Comparison of ENCODE assay signal across 8 cellular contexts in genomic region chr7:27160147-27160545, GRCh38. TPM values are rescaled to one million over a fixed set of nuclear protein-coding genes. Genes with fewer than 3 reads are reported as not detected.
DNase-seq lines count a peak whose midpoint lies in the region; ATAC-seq and TF ChIP-seq lines count a peak whose summit lies in the region.

No MANE protein-coding gene starts in this region.

- H3K27ac ChIP-seq in OCI-LY7 (ENCODE audit: low read depth, low read length, poor library complexity, severe bottlenecking) = no peak overlapping the region
- H3K27ac ChIP-seq in fibroblast of lung (ENCODE audit: insufficient read depth, low read length) = no peak overlapping the region
- no peak overlapping the region for H3K27ac ChIP-seq in trophoblast cell (ENCODE audit: low read depth, low read length)

- no CpG with 5 or more reads among the region's 23 CpGs for WGBS in trophoblast cell (ENCODE audit: extremely low coverage, insufficient coverage, insufficient read length)

- no peak overlapping the region for H2BK5ac ChIP-seq in trophoblast cell (ENCODE audit: low read depth, low read length, poor library complexity)

- intact Hi-C loops in OCI-LY7 (cut with micrococcal nuclease; ENCODE audit: unreplicated experiment) = loop anchor here (2.0 to 5.0 kb wide), 3 partner anchors 307 to 658 kb away; no protein-coding TSS in a partner anchor

- no peak overlapping the region for H3K23ac ChIP-seq in trophoblast cell (ENCODE audit: low read length)

- H2AFZ ChIP-seq in OCI-LY7 (ENCODE audit: low read length) = peak overlapping the region; percentile 90
- peak overlapping the region; percentile 44 for H2AFZ ChIP-seq in fibroblast of lung (ENCODE audit: low read length)
- no peak overlapping the region for H2AFZ ChIP-seq in trophoblast cell (ENCODE audit: insufficient read depth, low read length, poor library complexity)

- ATAC-seq in HG03196 (IDR thresholded peaks at IDR 0.05; ENCODE audit: unreplicated experiment) = no peak

- no TSS peak for BruUV-seq in OCI-LY7 (replicated peaks; lab: Mats Ljungman, UMichigan)

- H2AK5ac ChIP-seq in trophoblast cell (ENCODE audit: low read length) = no peak overlapping the region

- H3K27me3 Mint-ChIP-seq in HFFc6 (ENCODE audit: insufficient read depth) = peaks cover 13% of the 10 kb centered on the region

- H3K27ac Mint-ChIP-seq in HFFc6 = no peak overlapping the region

- peaks cover 18% of the 10 kb centered on the region for H3K27me3 ChIP-seq in fibroblast of lung (ENCODE audit: control insufficient read depth, insufficient read depth, low read length)
- peaks cover 86% of the 10 kb centered on the region for H3K27me3 ChIP-seq in trophoblast cell (ENCODE audit: insufficient read depth, low read length)

- H2BK120ac ChIP-seq in trophoblast cell (ENCODE audit: insufficient read depth, low read length, poor library complexity) = no peak overlapping the region

- no peaks in the 10 kb centered on the region for H3K4me1 ChIP-seq in ES-I3 (ENCODE audit: insufficient read depth, low read length)
- H3K4me1 ChIP-seq in OCI-LY7 (ENCODE audit: insufficient read depth, low read length, poor library complexity, severe bottlenecking) = peaks cover 20% of the 10 kb centered on the region
- H3K4me1 ChIP-seq in fibroblast of lung (ENCODE audit: control insufficient read depth, extremely low read depth, insufficient read depth, low read length) = peaks cover 4% of the 10 kb centered on the region
- H3K4me1 ChIP-seq in trophoblast cell (ENCODE audit: control insufficient read depth in 1 of 2, insufficient read depth in 2 of 2, low read length in 2 of 2) = peaks cover 4 to 12% of the 10 kb centered on the region in 2 experiments

- H3K4me2 ChIP-seq in OCI-LY7 (ENCODE audit: low read length) = peak overlapping the region; percentile 77
- peak overlapping the region; percentile 75 for H3K4me2 ChIP-seq in fibroblast of lung (ENCODE audit: extremely low read depth, insufficient read depth, low read length)
- peak overlapping the region; percentile 87 for H3K4me2 ChIP-seq in trophoblast cell (ENCODE audit: low read length)

- no peak overlapping the region for H4K12ac ChIP-seq in trophoblast cell (ENCODE audit: low read depth, low read length)

- H3K36me3 Mint-ChIP-seq in HFFc6 (ENCODE audit: low read depth) = peaks cover 31% of the 10 kb centered on the region

- TF ChIP-seq CTCF in OCI-LY7 (conservative IDR thresholded peaks at IDR 0.05; ENCODE audit: low read length) (no peak), fibroblast of lung (conservative IDR thresholded peaks at IDR 0.05 in 1 of 2, IDR thresholded peaks at IDR 0.05 in 1 of 2; ENCODE audit: low read depth in 1 of 2, low read length in 2 of 2) (no peak), HFFc6 (IDR thresholded peaks at IDR 0.05) (no peak)

- peak overlapping the region; percentile 67 for H3K4me3 ChIP-seq in OCI-LY7 (ENCODE audit: low read depth, low read length, poor library complexity, severe bottlenecking)
- H3K4me3 ChIP-seq in fibroblast of lung (replicated peaks in 1 of 4; ENCODE audit: control extremely low read depth in 1 of 4, insufficient read depth in 1 of 4, low read depth in 3 of 4, low read length in 4 of 4) = peak overlapping the region in 1 of 4 experiments; percentile 74
- no peak overlapping the region for H3K4me3 ChIP-seq in trophoblast cell (ENCODE audit: low read depth, low read length)

- CTCF ChIA-PET in OCI-LY7 (lab: Charles Lee; ENCODE audit: unreplicated experiment) = no interaction called here

- H3K4ac ChIP-seq in trophoblast cell (ENCODE audit: low read depth, low read length) = no peak overlapping the region

- H3K14ac ChIP-seq in trophoblast cell (ENCODE audit: low read length) = no peak overlapping the region

- H4K91ac ChIP-seq in trophoblast cell (ENCODE audit: low read depth, low read length) = no peak overlapping the region

- no peaks in the 10 kb centered on the region for H3K36me3 ChIP-seq in ES-I3 (ENCODE audit: insufficient read depth, low read length)
- H3K36me3 ChIP-seq in OCI-LY7 (ENCODE audit: insufficient read depth, low read length) = no peaks in the 10 kb centered on the region
- no peaks in the 10 kb centered on the region for H3K36me3 ChIP-seq in fibroblast of lung (ENCODE audit: control insufficient read depth, insufficient read depth, low read length)
- no peaks in the 10 kb centered on the region for H3K36me3 ChIP-seq in trophoblast cell (ENCODE audit: control insufficient read depth in 1 of 2, insufficient read depth in 2 of 2, low read length in 2 of 2)

- H3K4me3 Mint-ChIP-seq in HFFc6 = no peak overlapping the region

- H3K9me2 ChIP-seq in OCI-LY7 (ENCODE audit: insufficient read depth, low read length) = no peaks in the 10 kb centered on the region

- no peak overlapping the region for H4K8ac ChIP-seq in trophoblast cell (ENCODE audit: low read depth, low read length)

- DNase-seq in OCI-LY7 (ENCODE audit: low spot score) = no peak
- DNase-seq in fibroblast of lung (ENCODE audit: low read depth in 2 of 2) = no peak
- DNase-seq in trophoblast cell = no peak
- no peak for DNase-seq in HFFc6
- no peak for DNase-seq in MV-4-11 (lab: John Stamatoyannopoulos, UW)
- no peak for DNase-seq in globus pallidus (ENCODE audit: low spot score)

- H3K9ac ChIP-seq in ES-I3 (ENCODE audit: low read depth, low read length) (peak overlapping the region; percentile 61; the same call in 1 of the 2 replicates), fibroblast of lung (ENCODE audit: insufficient read depth, low read length) (no peak overlapping the region), trophoblast cell (ENCODE audit: low read length) (no peak overlapping the region)

- H4K20me1 ChIP-seq in OCI-LY7 (ENCODE audit: insufficient read depth, low read length) = no peaks in the 10 kb centered on the region
- no peaks in the 10 kb centered on the region for H4K20me1 ChIP-seq in fibroblast of lung (ENCODE audit: control insufficient read depth, extremely low read depth, insufficient read depth, low read length)

- no peak overlapping the region for H2BK12ac ChIP-seq in trophoblast cell (ENCODE audit: low read length)

- no peaks in the 10 kb centered on the region for H3K79me1 ChIP-seq in trophoblast cell (ENCODE audit: low read length)

- no peaks in the 10 kb centered on the region for H3K79me2 ChIP-seq in OCI-LY7 (ENCODE audit: insufficient read depth, low read depth, low read length)
- no peaks in the 10 kb centered on the region for H3K79me2 ChIP-seq in fibroblast of lung (ENCODE audit: control insufficient read depth, insufficient read depth, low read length)
- H3K79me2 ChIP-seq in trophoblast cell (ENCODE audit: control insufficient read depth, insufficient read depth, low read length, poor library complexity) = peaks cover 1% of the 10 kb centered on the region

- H3K9me3 Mint-ChIP-seq in HFFc6 = no peaks in the 10 kb centered on the region

- no peak overlapping the region for H3K18ac ChIP-seq in trophoblast cell (ENCODE audit: low read length)

- peaks cover 7% of the 10 kb centered on the region for H3K4me1 Mint-ChIP-seq in HFFc6 (ENCODE audit: low read depth)

- peaks cover 3% of the 10 kb centered on the region; the same call in 1 of the 2 replicates for H3K9me3 ChIP-seq in ES-I3 (ENCODE audit: control insufficient read depth, insufficient read depth, low read length)
- H3K9me3 ChIP-seq in OCI-LY7 (ENCODE audit: low read length) = no peaks in the 10 kb centered on the region
- H3K9me3 ChIP-seq in fibroblast of lung (ENCODE audit: control insufficient read depth, insufficient read depth, low read depth, low read length) = no peaks in the 10 kb centered on the region
- H3K9me3 ChIP-seq in trophoblast cell (ENCODE audit: insufficient read depth, low read depth, low read length) = peaks cover 49% of the 10 kb centered on the region

- POLR2A ChIA-PET in OCI-LY7 (lab: Charles Lee) = interaction anchor here (0.7 kb wide), 2 partner anchors 9 to 33 kb away, joined by 3 read pairs; no protein-coding TSS in a partner anchor

RNA-seq across cellular contexts. Expression of gene HOXA7, which starts 3.7 kb away (rescaled TPM):
- total RNA-seq in OCI-LY7 (2014; rRNA removed; shearing (Covaris generic)) = 4.1 and 6.0 TPM in 2 replicates
- total RNA-seq in OCI-LY7 (2022) (0.42 and 1.2 TPM in 2 replicates), fibroblast of lung (1.0 and 1.2 TPM in 2 replicates)
- 5.3 and 5.9 TPM in 2 replicates for polyA plus RNA-seq in fibroblast of lung
- polyA plus RNA-seq in fibroblast of lung (2012) = 6.8 and 7.9 TPM in 2 replicates
- 4.8 and 6.3 TPM in 2 replicates for polyA minus RNA-seq in fibroblast of lung (ENCODE audit: low replicate concordance)
- polyA plus RNA-seq in trophoblast cell (2013) = not detected in 2 replicates
- total RNA-seq in HFFc6 (2021; fragmentation: NEBNext Ultra II Directional; extraction: Animal tissue kit (Norgen Biotek cat#: 25700)) = 1 to 10 TPM; 6.2 to 8.2 (median 6.8) TPM

RNA-seq across cellular contexts. Expression of gene HOXA9, which starts 5.2 kb away (rescaled TPM):
- not detected in 2 replicates for total RNA-seq in OCI-LY7 (2014; rRNA removed; shearing (Covaris generic))
- total RNA-seq in OCI-LY7 (2022) = not detected in 2 replicates
- total RNA-seq in fibroblast of lung = under 0.01 TPM in 1 of 2 replicates, not detected in the other
- 0.08 and 0.11 TPM in 2 replicates for polyA plus RNA-seq in fibroblast of lung
- polyA plus RNA-seq in fibroblast of lung (2012) = 0.09 TPM in 1 of 2 replicates, not detected in the other
- not detected in 2 replicates for polyA minus RNA-seq in fibroblast of lung (ENCODE audit: low replicate concordance)
- polyA plus RNA-seq in trophoblast cell (2013) = 1.2 and 1.5 TPM in 2 replicates
- total RNA-seq in HFFc6 (2021; fragmentation: NEBNext Ultra II Directional; extraction: Animal tissue kit (Norgen Biotek cat#: 25700)) = 10 to 100 TPM; 25.2 to 37.0 (median 26.7) TPM

RNA-seq across cellular contexts. Expression of gene HOXA3, which starts 7.8 kb away (rescaled TPM):
- 0.41 TPM in 1 of 2 replicates, not detected in the other for total RNA-seq in OCI-LY7 (2014; rRNA removed; shearing (Covaris generic))
- total RNA-seq in OCI-LY7 (2022) = 2.6 and 2.7 TPM in 2 replicates
- total RNA-seq in fibroblast of lung = 1.5 TPM in 2 replicates
- polyA plus RNA-seq in fibroblast of lung = 0.44 and 0.68 TPM in 2 replicates
- polyA plus RNA-seq in fibroblast of lung (2012) = 2.7 and 3.2 TPM in 2 replicates
- 0.41 and 1.6 TPM in 2 replicates for polyA minus RNA-seq in fibroblast of lung (ENCODE audit: low replicate concordance)
- not detected in 2 replicates for polyA plus RNA-seq in trophoblast cell (2013)
- 1 to 10 TPM in 3 of 6 experiments, under 1 TPM in 3; 0.33 to 1.9 (median 1.1) TPM for total RNA-seq in HFFc6 (2021; fragmentation: NEBNext Ultra II Directional; extraction: Animal tissue kit (Norgen Biotek cat#: 25700))

RNA-seq across cellular contexts. Expression of gene HOXA6, which starts 12.6 kb away (rescaled TPM):
- total RNA-seq in OCI-LY7 (2014; rRNA removed; shearing (Covaris generic)) = 4.1 and 6.7 TPM in 2 replicates
- total RNA-seq in OCI-LY7 (2022) (10.2 and 12.0 TPM in 2 replicates), fibroblast of lung (3.6 and 4.4 TPM in 2 replicates)
- polyA plus RNA-seq in fibroblast of lung = 0.70 and 1.2 TPM in 2 replicates
- 1.6 and 3.8 TPM in 2 replicates for polyA plus RNA-seq in fibroblast of lung (2012)
- polyA minus RNA-seq in fibroblast of lung (ENCODE audit: low replicate concordance) = 0.30 and 1.6 TPM in 2 replicates
- not detected in 2 replicates for polyA plus RNA-seq in trophoblast cell (2013)
- 1 to 10 TPM; 2.3 to 3.8 (median 2.8) TPM for total RNA-seq in HFFc6 (2021; fragmentation: NEBNext Ultra II Directional; extraction: Animal tissue kit (Norgen Biotek cat#: 25700))

RNA-seq across cellular contexts. Expression of gene HOXA10, which starts 14.0 kb away (rescaled TPM):
- not detected in 2 replicates for total RNA-seq in OCI-LY7 (2014; rRNA removed; shearing (Covaris generic))
- total RNA-seq in OCI-LY7 (2022) = not detected in 2 replicates
- total RNA-seq in fibroblast of lung = under 0.01 and 0.17 TPM in 2 replicates
- polyA plus RNA-seq in fibroblast of lung = 0.25 and 1.00 TPM in 2 replicates
- 0.12 and 0.75 TPM in 2 replicates for polyA plus RNA-seq in fibroblast of lung (2012)
- polyA minus RNA-seq in fibroblast of lung (ENCODE audit: low replicate concordance) = 1.6 TPM in 1 of 2 replicates, not detected in the other
- polyA plus RNA-seq in trophoblast cell (2013) = 1.5 and 2.1 TPM in 2 replicates
- total RNA-seq in HFFc6 (2021; fragmentation: NEBNext Ultra II Directional; extraction: Animal tissue kit (Norgen Biotek cat#: 25700)) = 10 to 100 TPM; 38.9 to 43.5 (median 41.1) TPM

Comparison
In these comparisons a context has a peak if more than half of its experiments do, and no peak if none do; other contexts are left out.
1. RNA of gene HOXA9, which starts 5.2 kb away (total RNA-seq): 25.2 to 37.0 TPM in HFFc6; not detected in OCI-LY7 and under 0.01 TPM in fibroblast of lung; every median in the first group is over 10 times any median in the second.
2. Peak in every context shown above with its lines, with median percentiles within 50 percentile points of each other: H3K4me2 ChIP-seq.